In the genomic region with DNA sequence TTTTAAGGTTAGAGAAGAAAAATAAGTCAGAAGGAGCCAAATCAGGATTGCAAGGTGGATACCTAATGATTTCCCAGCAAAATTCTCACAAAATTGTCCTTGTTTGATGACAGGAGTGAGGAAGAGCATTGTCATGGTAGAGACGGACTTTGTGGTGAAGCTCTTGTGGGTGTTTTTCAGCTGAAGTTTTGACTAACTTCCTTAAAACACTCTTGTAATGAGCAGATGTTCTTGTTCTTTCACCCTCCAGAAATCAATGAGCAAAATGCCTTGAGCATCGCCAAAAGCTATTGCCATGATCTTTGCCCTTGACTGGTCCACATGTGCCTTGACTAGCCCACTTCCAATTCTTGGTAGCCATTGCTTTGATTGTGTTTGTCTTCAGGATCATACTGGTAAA, we compare ENCODE assay signal across 18 cellular contexts. TPM values are rescaled to one million over a fixed set of nuclear protein-coding genes. Genes with fewer than 3 reads are reported as not detected.
DNase-seq lines count a peak whose midpoint lies in the region; ATAC-seq and TF ChIP-seq lines count a peak whose summit lies in the region.
"Had no signal": no experiment of that assay in that cellular context is flagged by ENCODE, and none has a peak within 500 bp of the region (broad histone marks: within the 10 kb centered on the region; RNA-seq: fewer than 3 reads in every experiment).

No MANE protein-coding gene starts in this region.

- TF ChIP-seq CTCF in mesothelial cell of epicardium (IDR thresholded peaks at IDR 0.05; ENCODE audit: unreplicated experiment): no peak

- intact Hi-C loops in left cardiac atrium (cut with DNase I): no loop called here

- H3K27me3 Mint-ChIP-seq in mesothelial cell of epicardium (ENCODE audit: low read depth): peaks cover 20% of the 10 kb centered on the region

- H3K9me3 Mint-ChIP-seq in mesothelial cell of epicardium: peaks cover 3% of the 10 kb centered on the region

- DNase-seq in GDM1 (lab: John Stamatoyannopoulos, UW): peak; percentile 25
- DNase-seq in left cardiac atrium: no peak
- no peak for DNase-seq in GOT3 (lab: John Stamatoyannopoulos, UW)
- no peak for DNase-seq in mesothelial cell of epicardium (ENCODE audit: low spot score in 2 of 2, unreplicated experiment in 2 of 2)
- DNase-seq: ACHN; activated CD4-positive, alpha-beta T cell treated with anti-CD3 and anti-CD28 coated beads, Interleukin-2, amount 50 U/mL, for 4 hours; GF-D8; HCEC 1CT; heart left ventricle; NCI-H2029 treated with DMSO at 0.1 percent for 48 hours; NCI-H774; posterior cingulate gyrus; spleen had no signal

- no peaks in the 10 kb centered on the region for H3K4me1 Mint-ChIP-seq in mesothelial cell of epicardium

- ATAC-seq in GM19023 (IDR thresholded peaks at IDR 0.05; ENCODE audit: unreplicated experiment) (peak; percentile 78), HG02678 (IDR thresholded peaks at IDR 0.05; ENCODE audit: unreplicated experiment) (peak; percentile 78), HG03558 (IDR thresholded peaks at IDR 0.05; ENCODE audit: extremely low read depth, unreplicated experiment) (peak; percentile 86), left cardiac atrium (no peak), GM21367 (IDR thresholded peaks at IDR 0.05; ENCODE audit: unreplicated experiment) (no peak)
- ATAC-seq: esophagus mucosa, heart left ventricle had no signal

- H3K4me3 Mint-ChIP-seq in mesothelial cell of epicardium: no peak overlapping the region

- no peaks in the 10 kb centered on the region for H3K36me3 Mint-ChIP-seq in mesothelial cell of epicardium

- no peak overlapping the region for H3K27ac Mint-ChIP-seq in mesothelial cell of epicardium

RNA-seq across cellular contexts. Expression of gene CALCB, which starts 20.0 kb away (rescaled TPM):
- total RNA-seq in left cardiac atrium (not detected), mesothelial cell of epicardium (0.11 TPM in 1 of 3 replicates, not detected in the others)
- total RNA-seq: esophagus mucosa had no signal

RNA-seq across cellular contexts. Expression of gene INSC, which starts 21.3 kb away (rescaled TPM):
- under 1 TPM; 0.41 to 0.92 TPM for total RNA-seq in left cardiac atrium
- not detected in 3 replicates for total RNA-seq in mesothelial cell of epicardium

Comparison
In these comparisons a context has a peak if more than half of its experiments do, and no peak if none do; other contexts are left out.
1. ATAC-seq: peak in GM19023 (single experiment), HG02678 (single experiment) and HG03558 (single experiment); none in left cardiac atrium (0 of 2) and GM21367 (single experiment).